Comparison of ENCODE assay signal across 35 cellular contexts in the genomic region with DNA sequence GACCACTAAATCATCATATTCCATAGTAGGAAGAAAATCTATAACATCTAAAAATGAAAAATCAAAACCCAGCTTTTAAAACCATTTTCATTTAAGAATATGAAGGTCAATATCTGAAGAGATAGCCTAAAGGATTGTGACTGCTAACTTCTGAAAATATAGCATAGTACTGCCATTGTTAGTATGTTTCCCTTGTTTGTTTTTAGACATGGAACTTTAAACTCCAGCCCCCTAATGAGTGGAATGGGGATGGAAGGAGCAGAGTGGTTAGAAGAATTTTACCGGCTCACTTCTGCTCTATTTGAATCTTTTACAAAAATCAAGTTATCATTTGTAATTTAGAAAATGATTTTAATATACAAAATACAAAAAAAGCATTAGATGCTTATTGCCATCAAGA.
"Had no signal": no experiment of that assay in that cellular context is flagged by ENCODE, and none has a peak within 500 bp of the region (broad histone marks: within the 10 kb centered on the region; RNA-seq: fewer than 3 reads in every experiment).

No MANE protein-coding gene starts in this region.

- H3K36me3 ChIP-seq: MG63 had no signal

- H3K4me3 ChIP-seq: MG63 had no signal

- H3K9me3 ChIP-seq: MG63 had no signal

- H3K4me2 ChIP-seq: KMS-11 had no signal

- DNase-seq: Karpas-422, Kasumi-1, MG63, MM.1S, MV-4-11, NCI-H1048, NCI-H1092, NCI-H1092 treated with DMSO at 0.1 percent for 48 hours, NCI-H1105, NCI-H1105 treated with DMSO at 0.1 percent for 48 hours, NCI-H1417, NCI-H1417 treated with DMSO at 0.1 percent for 48 hours, NCI-H1436, NCI-H1436 treated with DMSO at 0.1 percent for 48 hours, NCI-H146, NCI-H1694, NCI-H1694 treated with DMSO at 0.1 percent for 48 hours, NCI-H187, NCI-H187 treated with DMSO at 0.1 percent for 48 hours, NCI-H1930, NCI-H2029, NCI-H2029 treated with DMSO at 0.1 percent for 48 hours, NCI-H2081, NCI-H2081 treated with DMSO at 0.1 percent for 48 hours, NCI-H2107, NCI-H2171, NCI-H2171 treated with DMSO at 0.1 percent for 48 hours, NCI-H2227 treated with DMSO at 0.1 percent for 48 hours, NCI-H226, NCI-H345, NCI-H446, NCI-H446 treated with DMSO at 0.1 percent for 48 hours, NCI-H510A, NCI-H510A treated with DMSO at 0.1 percent for 48 hours had no signal

- H3K9ac ChIP-seq: KMS-11 had no signal

- H3K27ac ChIP-seq: KMS-11 had no signal

- H3K27me3 ChIP-seq: MG63 had no signal
